ENCODE assay signal across 8 cellular contexts in genomic region chr10:110305767-110306451, GRCh38. TPM values are rescaled to one million over a fixed set of nuclear protein-coding genes. Genes with fewer than 3 reads are reported as not detected.
A peak's percentile ranks its signal among the peaks of the same experiment; 100 is the strongest.
DNase-seq lines count a peak whose midpoint lies in the region; ATAC-seq and TF ChIP-seq lines count a peak whose summit lies in the region.

No MANE protein-coding gene starts in this region.

- TF ChIP-seq CTCF in cardiac fibroblast (IDR thresholded peaks at IDR 0.05; ENCODE audit: low read depth, low read length) (peak; percentile 65), kidney epithelial cell (IDR thresholded peaks at IDR 0.05; ENCODE audit: insufficient read depth, low read length, poor library complexity, severe bottlenecking) (peak; percentile 69)

- H3K36me3 Mint-ChIP-seq in T-helper 17 cell (ENCODE audit: low read depth): peaks cover 6% of the 10 kb centered on the region

- H3K4me3 Mint-ChIP-seq in T-helper 17 cell: peak overlapping the region; percentile 94

- peak; percentile 32 for DNase-seq in activated CD8-positive, alpha-beta memory T cell treated with anti-CD3 and anti-CD28 coated beads, Interleukin-2, amount 50 U/mL, for 1 hour (ENCODE audit: extremely low read depth)
- DNase-seq in activated CD8-positive, alpha-beta memory T cell treated with anti-CD3 and anti-CD28 coated beads, Interleukin-2, amount 50 U/mL, for 48 hours: no peak
- DNase-seq in NCI-H187 treated with DMSO at 0.1 percent for 48 hours (lab: John Stamatoyannopoulos, UW) (peak; percentile 2), T-helper 17 cell (peak in 1 of 3 donors; percentile 32), cardiac fibroblast (ENCODE audit: low read depth in 2 of 2) (peak; percentile 92 to 96), kidney epithelial cell (ENCODE audit: low read depth) (peak; percentile 80)
- DNase-seq in stimulated activated CD4-positive, alpha-beta T cell treated with anti-CD3 and anti-CD28 coated beads, Interleukin-4, amount 100 ng/mL, for 1 hour: peak; percentile 18

- no peaks in the 10 kb centered on the region for H3K9me3 ChIP-seq in T-helper 17 cell (ENCODE audit: control insufficient read depth, low read length, poor library complexity, severe bottlenecking)

- no peaks in the 10 kb centered on the region for H3K27me3 ChIP-seq in kidney epithelial cell (ENCODE audit: control insufficient read depth, insufficient read depth, low read length)

- H3K27ac Mint-ChIP-seq in T-helper 17 cell: peak overlapping the region; percentile 93

- peak; percentile 50 for ATAC-seq in HG02840 (IDR thresholded peaks at IDR 0.05; ENCODE audit: low FRiP score, unreplicated experiment)
- ATAC-seq in T-helper 17 cell: peak; percentile 66

- H3K27me3 Mint-ChIP-seq in T-helper 17 cell: no peaks in the 10 kb centered on the region

- no peaks in the 10 kb centered on the region for H3K36me3 ChIP-seq in kidney epithelial cell (ENCODE audit: control insufficient read depth, insufficient read depth, low read length)

- H3K4me1 Mint-ChIP-seq in T-helper 17 cell: peaks cover 23% of the 10 kb centered on the region

- H3K4me3 ChIP-seq in cardiac fibroblast (replicated peaks in 1 of 2; ENCODE audit: low read depth in 2 of 2, low read length in 2 of 2) (no peak overlapping the region), kidney epithelial cell (ENCODE audit: low read depth, low read length) (no peak overlapping the region)

RNA-seq across cellular contexts. Expression of gene SMNDC1, which starts 1.2 kb away (rescaled TPM):
- 10 to 100 TPM; 33.7 to 50.4 TPM for total RNA-seq in T-helper 17 cell
- 8.0 and 8.9 TPM in 2 replicates for total RNA-seq in kidney epithelial cell
